Comparison of ENCODE assay signal across 1 cellular context in the genomic region with DNA sequence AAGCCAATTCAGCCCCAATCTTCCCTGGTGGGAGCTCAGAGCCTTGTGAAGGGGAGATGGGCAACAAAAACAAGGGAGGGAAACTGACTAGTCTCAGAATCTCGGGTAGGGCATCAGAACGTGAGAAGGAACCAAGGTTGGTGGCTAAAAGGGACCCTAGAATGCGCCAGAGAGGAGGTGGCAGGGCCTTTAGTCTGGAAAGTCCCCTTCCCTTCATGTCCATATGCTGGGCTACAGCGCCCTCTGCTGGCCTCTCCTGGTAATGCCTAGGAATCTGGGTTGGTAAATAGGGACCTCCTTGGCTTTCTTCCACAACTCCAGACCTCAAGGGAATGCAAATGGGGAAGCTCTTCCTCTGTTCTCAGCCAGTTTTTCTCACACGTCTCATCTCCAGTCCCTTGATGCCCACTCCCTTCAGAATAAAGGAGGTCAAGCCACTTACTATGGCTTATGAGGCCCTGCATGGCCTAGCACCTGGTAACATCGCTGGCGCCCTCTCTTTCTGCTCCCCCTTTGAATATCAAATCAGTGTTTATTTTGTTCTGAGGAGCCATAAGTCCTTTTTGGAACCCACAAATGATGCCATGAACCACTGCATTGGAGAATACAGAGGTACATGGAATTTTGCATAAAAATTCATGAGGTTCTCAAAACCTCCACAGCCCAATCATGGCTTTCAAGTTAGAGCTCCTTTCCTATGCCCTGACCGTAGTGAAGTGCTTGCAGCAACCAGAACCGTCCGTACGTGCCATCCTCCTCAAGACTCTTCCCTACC.
TF ChIP-seq lines count a peak whose summit lies in the region.

No MANE protein-coding gene starts in this region.

TF ChIP-seq in HEK293, 187 proteins besides CTCF, POLR2A, EP300 and RAD21 (continued from another document and continues in another):
- no peak for TF ChIP-seq REST (tag by site-specific recombination; IDR thresholded peaks at IDR 0.05)
- no peak for TF ChIP-seq ZNF596 (tag by site-specific recombination; IDR thresholded peaks at IDR 0.05)
- no peak for TF ChIP-seq AEBP2 (tag by site-specific recombination; IDR thresholded peaks at IDR 0.05; ENCODE audit: borderline replicate concordance)
- no peak for TF ChIP-seq BCL11B (tag by site-specific recombination; IDR thresholded peaks at IDR 0.05; ENCODE audit: low read depth)
- TF ChIP-seq SP2 (tag by site-specific recombination; IDR thresholded peaks at IDR 0.05): no peak
- TF ChIP-seq ZNF449 (tag by site-specific recombination; IDR thresholded peaks at IDR 0.05): no peak
- no peak for TF ChIP-seq GFI1B (tag by site-specific recombination; IDR thresholded peaks at IDR 0.05)
- TF ChIP-seq ZNF214 (tag by site-specific recombination; IDR thresholded peaks at IDR 0.05; ENCODE audit: borderline replicate concordance): no peak
- TF ChIP-seq ZNF302 (tag by site-specific recombination; IDR thresholded peaks at IDR 0.05; ENCODE audit: low read depth): no peak
- TF ChIP-seq ZNF280C (tag by site-specific recombination; IDR thresholded peaks at IDR 0.05): no peak
- peak; percentile 49; the same call in 1 of the 2 replicates for TF ChIP-seq MYNN (tag by site-specific recombination; IDR thresholded peaks at IDR 0.05; ENCODE audit: borderline replicate concordance)
- no peak for TF ChIP-seq ZNF510 (tag by site-specific recombination; IDR thresholded peaks at IDR 0.05; ENCODE audit: insufficient replicate concordance)
- TF ChIP-seq ZBTB48 (tag by site-specific recombination; IDR thresholded peaks at IDR 0.05): peak; percentile 97
- TF ChIP-seq ZNF366 (tag by site-specific recombination; conservative IDR thresholded peaks at IDR 0.05): 0 out of 2 replicates have a peak, but pooled peaks have one; percentile 10
- TF ChIP-seq ZNF202 (tag by site-specific recombination; IDR thresholded peaks at IDR 0.05; ENCODE audit: borderline replicate concordance): no peak
- no peak for TF ChIP-seq ZNF37A (tag by site-specific recombination; IDR thresholded peaks at IDR 0.05)
- no peak for TF ChIP-seq ZFHX2 (tag by site-specific recombination; conservative IDR thresholded peaks at IDR 0.05)
- no peak for TF ChIP-seq GLI2 (tag by site-specific recombination; IDR thresholded peaks at IDR 0.05; ENCODE audit: borderline replicate concordance, low read depth)
- TF ChIP-seq, protein P1, sequence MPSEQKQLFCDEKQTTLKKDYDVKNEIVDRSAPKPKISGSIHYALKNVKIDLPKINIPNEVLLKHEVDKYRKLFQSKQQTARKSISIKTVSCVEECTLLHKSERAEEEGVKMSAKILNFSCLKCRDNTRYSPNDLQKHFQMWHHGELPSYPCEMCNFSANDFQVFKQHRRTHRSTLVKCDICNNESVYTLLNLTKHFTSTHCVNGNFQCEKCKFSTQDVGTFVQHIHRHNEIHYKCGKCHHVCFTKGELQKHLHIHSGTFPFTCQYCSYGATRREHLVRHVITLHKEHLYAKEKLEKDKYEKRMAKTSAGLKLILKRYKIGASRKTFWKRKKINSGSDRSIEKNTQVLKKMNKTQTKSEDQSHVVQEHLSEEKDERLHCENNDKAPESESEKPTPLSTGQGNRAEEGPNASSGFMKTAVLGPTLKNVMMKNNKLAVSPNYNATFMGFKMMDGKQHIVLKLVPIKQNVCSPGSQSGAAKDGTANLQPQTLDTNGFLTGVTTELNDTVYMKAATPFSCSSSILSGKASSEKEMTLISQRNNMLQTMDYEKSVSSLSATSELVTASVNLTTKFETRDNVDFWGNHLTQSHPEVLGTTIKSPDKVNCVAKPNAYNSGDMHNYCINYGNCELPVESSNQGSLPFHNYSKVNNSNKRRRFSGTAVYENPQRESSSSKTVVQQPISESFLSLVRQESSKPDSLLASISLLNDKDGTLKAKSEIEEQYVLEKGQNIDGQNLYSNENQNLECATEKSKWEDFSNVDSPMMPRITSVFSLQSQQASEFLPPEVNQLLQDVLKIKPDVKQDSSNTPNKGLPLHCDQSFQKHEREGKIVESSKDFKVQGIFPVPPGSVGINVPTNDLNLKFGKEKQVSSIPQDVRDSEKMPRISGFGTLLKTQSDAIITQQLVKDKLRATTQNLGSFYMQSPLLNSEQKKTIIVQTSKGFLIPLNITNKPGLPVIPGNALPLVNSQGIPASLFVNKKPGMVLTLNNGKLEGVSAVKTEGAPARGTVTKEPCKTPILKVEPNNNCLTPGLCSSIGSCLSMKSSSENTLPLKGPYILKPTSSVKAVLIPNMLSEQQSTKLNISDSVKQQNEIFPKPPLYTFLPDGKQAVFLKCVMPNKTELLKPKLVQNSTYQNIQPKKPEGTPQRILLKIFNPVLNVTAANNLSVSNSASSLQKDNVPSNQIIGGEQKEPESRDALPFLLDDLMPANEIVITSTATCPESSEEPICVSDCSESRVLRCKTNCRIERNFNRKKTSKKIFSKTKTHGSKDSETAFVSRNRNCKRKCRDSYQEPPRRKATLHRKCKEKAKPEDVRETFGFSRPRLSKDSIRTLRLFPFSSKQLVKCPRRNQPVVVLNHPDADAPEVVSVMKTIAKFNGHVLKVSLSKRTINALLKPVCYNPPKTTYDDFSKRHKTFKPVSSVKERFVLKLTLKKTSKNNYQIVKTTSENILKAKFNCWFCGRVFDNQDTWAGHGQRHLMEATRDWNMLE (tag by site-specific recombination; conservative IDR thresholded peaks at IDR 0.05; ENCODE audit: low read depth): no peak
- no peak; the same call in 1 of the 2 replicates for TF ChIP-seq ZNF768 (tag by site-specific recombination; IDR thresholded peaks at IDR 0.05)
- TF ChIP-seq ZBTB26 (tag by site-specific recombination; optimal IDR thresholded peaks at IDR 0.05): no peak
- 0 out of 2 replicates have a peak, but pooled peaks have one; percentile 25 for TF ChIP-seq ZSCAN30 (tag by site-specific recombination; IDR thresholded peaks at IDR 0.05)
- no peak for TF ChIP-seq ZNF184 (tag by site-specific recombination; IDR thresholded peaks at IDR 0.05)
- no peak for TF ChIP-seq ZNF670 (tag by site-specific recombination; IDR thresholded peaks at IDR 0.05; ENCODE audit: low read depth)
- TF ChIP-seq SALL2 (tag by site-specific recombination; IDR thresholded peaks at IDR 0.05; ENCODE audit: borderline replicate concordance): no peak
- no peak for TF ChIP-seq ZNF146 (tag by site-specific recombination; IDR thresholded peaks at IDR 0.05)
- no peak for TF ChIP-seq ZNF530 (tag by site-specific recombination; IDR thresholded peaks at IDR 0.05; ENCODE audit: low read depth)
- TF ChIP-seq ZNF121 (tag by site-specific recombination; IDR thresholded peaks at IDR 0.05): no peak
- no peak for TF ChIP-seq WT1 (tag by site-specific recombination; IDR thresholded peaks at IDR 0.05)
- TF ChIP-seq SP3 (tag by site-specific recombination; IDR thresholded peaks at IDR 0.05): no peak
- TF ChIP-seq GLIS1 (tag by site-specific recombination; IDR thresholded peaks at IDR 0.05): peak; percentile 19; the same call in 1 of the 2 replicates
- no peak; the same call in 1 of the 2 replicates for TF ChIP-seq ZNF394 (tag by site-specific recombination; IDR thresholded peaks at IDR 0.05; ENCODE audit: borderline replicate concordance)
- no peak for TF ChIP-seq TRIM28 (IDR thresholded peaks at IDR 0.05; ENCODE audit: borderline replicate concordance, low read length)
- TF ChIP-seq PATZ1 (tag by site-specific recombination; IDR thresholded peaks at IDR 0.05): peak; percentile 47; the same call in 1 of the 2 replicates
- no peak for TF ChIP-seq ZFP69B (tag by site-specific recombination; IDR thresholded peaks at IDR 0.05)
- TF ChIP-seq ZNF23 (tag by site-specific recombination; IDR thresholded peaks at IDR 0.05; ENCODE audit: borderline replicate concordance): no peak
- TF ChIP-seq, protein P2, sequence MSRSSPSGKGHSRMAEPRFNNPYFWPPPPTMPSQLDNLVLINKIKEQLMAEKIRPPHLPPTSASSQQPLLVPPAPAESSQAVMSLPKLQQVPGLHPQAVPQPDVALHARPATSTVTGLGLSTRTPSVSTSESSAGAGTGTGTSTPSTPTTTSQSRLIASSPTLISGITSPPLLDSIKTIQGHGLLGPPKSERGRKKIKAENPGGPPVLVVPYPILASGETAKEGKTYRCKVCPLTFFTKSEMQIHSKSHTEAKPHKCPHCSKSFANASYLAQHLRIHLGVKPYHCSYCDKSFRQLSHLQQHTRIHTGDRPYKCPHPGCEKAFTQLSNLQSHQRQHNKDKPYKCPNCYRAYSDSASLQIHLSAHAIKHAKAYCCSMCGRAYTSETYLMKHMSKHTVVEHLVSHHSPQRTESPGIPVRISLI (tag by site-specific recombination; IDR thresholded peaks at IDR 0.05): no peak
- TF ChIP-seq ZNF354C (tag by site-specific recombination; IDR thresholded peaks at IDR 0.05; ENCODE audit: borderline replicate concordance, low read depth): no peak
